23 cellular contexts compared by ENCODE assay signal in the genomic region with DNA sequence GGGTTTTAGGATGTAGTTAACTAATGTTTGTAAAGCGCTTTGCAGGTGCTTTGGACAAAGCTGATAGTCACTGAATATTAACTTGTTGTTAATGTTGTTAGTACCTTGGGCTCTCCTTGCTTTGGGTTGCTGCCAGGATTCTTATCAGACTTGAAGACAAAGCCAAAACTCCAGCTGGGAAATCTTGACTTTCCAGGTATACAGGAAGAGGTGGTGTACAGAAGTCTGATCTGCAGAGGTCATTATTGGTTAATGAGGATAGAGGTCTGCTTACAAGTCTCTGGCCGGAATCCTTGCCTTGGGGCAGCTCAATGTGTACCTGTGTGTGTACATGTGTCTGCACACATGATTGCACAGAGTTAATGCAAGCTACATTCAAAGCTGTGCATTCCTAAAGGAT.
DNase-seq lines count a peak whose midpoint lies in the region; ATAC-seq and TF ChIP-seq lines count a peak whose summit lies in the region.
"Had no signal": no experiment of that assay in that cellular context is flagged by ENCODE, and none has a peak within 500 bp of the region (broad histone marks: within the 10 kb centered on the region; RNA-seq: fewer than 3 reads in every experiment).

No MANE protein-coding gene starts in this region.

- WGBS in body of pancreas, 2 donors, result 10 to 24% methylated on average over 2 of the region's 2 CpGs
- WGBS in spleen, 5 donors, result 88 to 94% (median 90%) methylated on average over 2 of the region's 2 CpGs

- no peak overlapping the region for H3K4me3 ChIP-seq in body of pancreas
- H3K4me3 ChIP-seq in spleen, result no peak overlapping the region
- H3K4me3 ChIP-seq: A549; BLaER1 treated with 17β-estradiol and CSF1 and Interleukin-3, amounts not matched to agents 10 nM and 100 nM; GM12878; GM23338; HAP-1 had no signal

- no peak for TF ChIP-seq POLR2A in body of pancreas (IDR thresholded peaks at IDR 0.05)
- no peak for TF ChIP-seq POLR2A in spleen (IDR thresholded peaks at IDR 0.05)

- H3K27me3 ChIP-seq in body of pancreas (no peaks in the 10 kb centered on the region), spleen (replicated peaks in 1 of 7) (peaks cover 0 to 76% (median 7%) of the 10 kb centered on the region in 7 donors)
- H3K27me3 ChIP-seq: BLaER1 treated with 17β-estradiol and CSF1 and Interleukin-3, amounts not matched to agents 10 nM and 100 nM had no signal

- TF ChIP-seq CTCF in body of pancreas (IDR thresholded peaks at IDR 0.05), result no peak
- no peak for TF ChIP-seq CTCF in spleen (IDR thresholded peaks at IDR 0.05 in 8 of 11, conservative IDR thresholded peaks at IDR 0.05 in 3 of 11)

- no peak for ATAC-seq in body of pancreas
- no peak for ATAC-seq in HG02642 (IDR thresholded peaks at IDR 0.05; ENCODE audit: poor library complexity, unreplicated experiment)
- ATAC-seq: A549, GM12878, GM23338 had no signal

- H3K27ac ChIP-seq in body of pancreas, result no peak overlapping the region
- H3K27ac ChIP-seq in spleen, result no peak overlapping the region
- H3K27ac ChIP-seq: 22Rv1; A549; BLaER1 treated with 17β-estradiol and CSF1 and Interleukin-3, amounts not matched to agents 10 nM and 100 nM had no signal

- H3K9me3 ChIP-seq in body of pancreas, result peaks cover 0 to 12% (median 0%) of the 10 kb centered on the region in 3 donors
- peaks cover 0 to 24% (median 18%) of the 10 kb centered on the region in 8 donors for H3K9me3 ChIP-seq in spleen
- H3K9me3 ChIP-seq: A549, BE2C had no signal

- H3K36me3 ChIP-seq in body of pancreas (replicated peaks in 1 of 2; ENCODE audit: insufficient read depth in 1 of 2, low read depth in 2 of 2) (no peaks in the 10 kb centered on the region), spleen (no peaks in the 10 kb centered on the region)
- H3K36me3 ChIP-seq: BE2C; BLaER1 treated with 17β-estradiol and CSF1 and Interleukin-3, amounts not matched to agents 10 nM and 100 nM; HAP-1 had no signal

- intact Hi-C loops in body of pancreas (cut with DNase I) (no loop called here), spleen (cut with DNase I; ENCODE audit: low total_unique reads) (no loop called here)

- DNase-seq in DMS79 treated with DMSO at 0.1 percent for 48 hours (lab: John Stamatoyannopoulos, UW) (peak; percentile 53), DMS79 (lab: John Stamatoyannopoulos, UW) (no peak), body of pancreas (peak in 3 of 4 donors; percentile 22 to 39 (median 29)), mucosa of gallbladder (ENCODE audit: low spot score) (peak; percentile 51), spleen (no peak), RKO (ENCODE audit: low spot score) (no peak)
- DNase-seq: ACHN; AML-193; BE2C; Calu3; CD4-positive, alpha-beta memory T cell; COR-L47; DMS53; EL; GDM1; HFFc6 had no signal

- H3K4me1 ChIP-seq in body of pancreas (no peaks in the 10 kb centered on the region), spleen (no peaks in the 10 kb centered on the region)
- H3K4me1 ChIP-seq: BE2C, HAP-1 had no signal

Comparison
In these comparisons a context has a peak if more than half of its experiments do, and no peak if none do; other contexts are left out.
1. DNase-seq: peak in DMS79 treated with DMSO at 0.1 percent for 48 hours (single experiment), body of pancreas (3 of 4) and mucosa of gallbladder (single experiment); none in DMS79 (single experiment), spleen (single experiment) and RKO (single experiment).